In genomic region chr6:24492475-24492874, GRCh38 we compare ENCODE assay signal across 11 cellular contexts. TPM values are rescaled to one million over a fixed set of nuclear protein-coding genes. Genes with fewer than 3 reads are reported as not detected.
A peak's percentile ranks its signal among the peaks of the same experiment; 100 is the strongest.
DNase-seq lines count a peak whose midpoint lies in the region; ATAC-seq and TF ChIP-seq lines count a peak whose summit lies in the region.
"Had no signal": no experiment of that assay in that cellular context is flagged by ENCODE, and none has a peak within 500 bp of the region (broad histone marks: within the 10 kb centered on the region; RNA-seq: fewer than 3 reads in every experiment).

No MANE protein-coding gene starts in this region.

- DNase-seq in activated CD4-positive, alpha-beta T cell treated with anti-CD3 and anti-CD28 coated beads for 36 hours, result peak; percentile 19
- DNase-seq in activated CD4-positive, alpha-beta T cell treated with anti-CD3 and anti-CD28 coated beads, Interleukin-2, amount 10 ng/mL, durations not matched to agents 7 days and 5 days, result no peak
- DNase-seq in LoVo (ENCODE audit: low spot score) (peak; percentile 23), cerebellar cortex (ENCODE audit: low spot score) (peak; percentile 14), progenitor cell of endocrine pancreas (ENCODE audit: low spot score, unreplicated experiment) (no peak), neuronal stem cell (ENCODE audit: low spot score) (no peak)
- DNase-seq: cerebellar nuclear complex; NCI-H226; stimulated activated naive CD4-positive, alpha-beta T cell had no signal

- peaks cover 14% of the 10 kb centered on the region for H3K4me1 Mint-ChIP-seq in activated CD4-positive, alpha-beta T cell treated with anti-CD3 and anti-CD28 coated beads for 36 hours
- peaks cover 17% of the 10 kb centered on the region for H3K4me1 Mint-ChIP-seq in activated CD4-positive, alpha-beta T cell treated with anti-CD3 and anti-CD28 coated beads, Interleukin-2, amount 10 ng/mL, durations not matched to agents 7 days and 5 days
- H3K4me1 Mint-ChIP-seq in progenitor cell of endocrine pancreas (ENCODE audit: low read depth), result peaks cover 5% of the 10 kb centered on the region

- H2BK12ac ChIP-seq in neuronal stem cell (ENCODE audit: low read length), result no peak overlapping the region

- no peak overlapping the region for H3K4me2 ChIP-seq in neuronal stem cell (ENCODE audit: insufficient read depth, low read length, poor library complexity, severe bottlenecking)

- peaks cover 0 to 1% of the 10 kb centered on the region in 2 donors for H3K4me1 ChIP-seq in neuronal stem cell (ENCODE audit: control insufficient read depth in 2 of 2, insufficient read depth in 1 of 2, low read depth in 1 of 2, low read length in 2 of 2)

- H3K4me3 Mint-ChIP-seq in activated CD4-positive, alpha-beta T cell treated with anti-CD3 and anti-CD28 coated beads for 36 hours, result no peak overlapping the region
- H3K4me3 Mint-ChIP-seq in activated CD4-positive, alpha-beta T cell treated with anti-CD3 and anti-CD28 coated beads, Interleukin-2, amount 10 ng/mL, durations not matched to agents 7 days and 5 days, result no peak overlapping the region
- H3K4me3 Mint-ChIP-seq in progenitor cell of endocrine pancreas (ENCODE audit: low read depth), result no peak overlapping the region

- TF ChIP-seq CTCF in progenitor cell of endocrine pancreas (IDR thresholded peaks at IDR 0.05; ENCODE audit: unreplicated experiment), result peak; percentile 46

- no CpG with 5 or more reads among the region's 3 CpGs for WGBS in neuronal stem cell (ENCODE audit: extremely low coverage in 2 of 2, insufficient read length in 2 of 2, insufficient replicate concordance in 1 of 2), 2 donors

- H3K4ac ChIP-seq in neuronal stem cell (ENCODE audit: low read length), result no peak overlapping the region

- H3K27ac Mint-ChIP-seq in activated CD4-positive, alpha-beta T cell treated with anti-CD3 and anti-CD28 coated beads for 36 hours, result no peak overlapping the region
- H3K27ac Mint-ChIP-seq in activated CD4-positive, alpha-beta T cell treated with anti-CD3 and anti-CD28 coated beads, Interleukin-2, amount 10 ng/mL, durations not matched to agents 7 days and 5 days, result no peak overlapping the region
- peak overlapping the region; percentile 71 for H3K27ac Mint-ChIP-seq in progenitor cell of endocrine pancreas

- no peak overlapping the region for H3K4me3 ChIP-seq in neuronal stem cell (ENCODE audit: low read length in 2 of 2)

- H2AK5ac ChIP-seq in neuronal stem cell (ENCODE audit: low read depth, low read length), result no peak overlapping the region

- no peak overlapping the region for H3K18ac ChIP-seq in neuronal stem cell (ENCODE audit: low read length)

- peaks cover 0 to 4% (median 0%) of the 10 kb centered on the region in 3 experiments for H3K27me3 ChIP-seq in neuronal stem cell (ENCODE audit: control insufficient read depth in 3 of 3, insufficient read depth in 3 of 3, low read depth in 1 of 3, low read length in 3 of 3)

- H3K9ac ChIP-seq in neuronal stem cell (ENCODE audit: low read depth, low read length, poor library complexity), result no peak overlapping the region

- no peak overlapping the region for H3K23ac ChIP-seq in neuronal stem cell (ENCODE audit: low read depth, low read length, poor library complexity)

- H3K36me3 Mint-ChIP-seq in activated CD4-positive, alpha-beta T cell treated with anti-CD3 and anti-CD28 coated beads for 36 hours (ENCODE audit: low read depth), result peaks cover 14% of the 10 kb centered on the region
- no peaks in the 10 kb centered on the region for H3K36me3 Mint-ChIP-seq in activated CD4-positive, alpha-beta T cell treated with anti-CD3 and anti-CD28 coated beads, Interleukin-2, amount 10 ng/mL, durations not matched to agents 7 days and 5 days (ENCODE audit: low read depth)
- H3K36me3 Mint-ChIP-seq in progenitor cell of endocrine pancreas (ENCODE audit: insufficient read depth), result peaks cover 8% of the 10 kb centered on the region

- H2BK15ac ChIP-seq in neuronal stem cell (ENCODE audit: low read length), result no peak overlapping the region

- peaks cover 3% of the 10 kb centered on the region for H3K79me1 ChIP-seq in neuronal stem cell (ENCODE audit: low read depth, low read length)

- no peak overlapping the region for H3K27ac ChIP-seq in neuronal stem cell (replicated peaks; ENCODE audit: low read length)

- intact Hi-C loops in activated CD4-positive, alpha-beta T cell treated with anti-CD3 and anti-CD28 coated beads for 36 hours (cut with DNase I, micrococcal nuclease), result no loop called here

- H3K9me3 Mint-ChIP-seq in activated CD4-positive, alpha-beta T cell treated with anti-CD3 and anti-CD28 coated beads for 36 hours (ENCODE audit: low read depth), result peaks cover 5% of the 10 kb centered on the region
- peaks cover 4% of the 10 kb centered on the region for H3K9me3 Mint-ChIP-seq in activated CD4-positive, alpha-beta T cell treated with anti-CD3 and anti-CD28 coated beads, Interleukin-2, amount 10 ng/mL, durations not matched to agents 7 days and 5 days
- H3K9me3 Mint-ChIP-seq in progenitor cell of endocrine pancreas (ENCODE audit: low read depth), result peaks cover 4% of the 10 kb centered on the region

- peaks cover 0 to 7% of the 10 kb centered on the region in 2 donors for H3K36me3 ChIP-seq in neuronal stem cell (replicated peaks in 1 of 2; ENCODE audit: control insufficient read depth in 2 of 2, insufficient read depth in 2 of 2, low read length in 2 of 2)

- no peak overlapping the region for H2BK120ac ChIP-seq in neuronal stem cell (ENCODE audit: low read depth, low read length)

- peaks cover 0 to 4% of the 10 kb centered on the region in 2 donors for H3K9me3 ChIP-seq in neuronal stem cell (replicated peaks in 1 of 2; ENCODE audit: control insufficient read depth in 2 of 2, insufficient read depth in 1 of 2, low read depth in 1 of 2, low read length in 2 of 2)

- no peak overlapping the region for H2BK5ac ChIP-seq in neuronal stem cell (ENCODE audit: low read length)

- no peak overlapping the region for H3K14ac ChIP-seq in neuronal stem cell (ENCODE audit: low read length)

- no peak for ATAC-seq in activated CD4-positive, alpha-beta T cell treated with anti-CD3 and anti-CD28 coated beads for 36 hours
- no peak for ATAC-seq in HG02642 (IDR thresholded peaks at IDR 0.05; ENCODE audit: poor library complexity, unreplicated experiment)
- ATAC-seq in activated CD4-positive, CD25-positive, alpha-beta regulatory T cell treated with anti-CD3 and anti-CD28 coated beads, Interleukin-2, amount 50 U/mL, for 24 hours, result no peak

- H3K27me3 Mint-ChIP-seq in activated CD4-positive, alpha-beta T cell treated with anti-CD3 and anti-CD28 coated beads for 36 hours, result no peaks in the 10 kb centered on the region
- H3K27me3 Mint-ChIP-seq in activated CD4-positive, alpha-beta T cell treated with anti-CD3 and anti-CD28 coated beads, Interleukin-2, amount 10 ng/mL, durations not matched to agents 7 days and 5 days, result no peaks in the 10 kb centered on the region
- H3K27me3 Mint-ChIP-seq in progenitor cell of endocrine pancreas, result peaks cover 3% of the 10 kb centered on the region

- no peak overlapping the region for H4K91ac ChIP-seq in neuronal stem cell (ENCODE audit: low read depth, low read length, poor library complexity)

- H4K8ac ChIP-seq in neuronal stem cell (ENCODE audit: low read depth, low read length), result no peak overlapping the region

- CTCF ChIA-PET in activated CD4-positive, alpha-beta T cell treated with anti-CD3 and anti-CD28 coated beads for 36 hours (lab: Charles Lee), result no interaction called here
- CTCF ChIA-PET in activated CD4-positive, alpha-beta T cell treated with anti-CD3 and anti-CD28 coated beads, Interleukin-2, amount 10 ng/mL, durations not matched to agents 7 days and 5 days (lab: Charles Lee), result interaction anchor here (0.6 to 2.0 kb wide), 2 partner anchors 46 to 55 kb away, joined by 3 to 4 read pairs; no protein-coding TSS in a partner anchor

- no peak overlapping the region for H2AFZ ChIP-seq in neuronal stem cell (ENCODE audit: low read length)

- POLR2A ChIA-PET in activated CD4-positive, alpha-beta T cell treated with anti-CD3 and anti-CD28 coated beads for 36 hours (lab: Charles Lee), result no interaction called here
- POLR2A ChIA-PET in activated CD4-positive, alpha-beta T cell treated with anti-CD3 and anti-CD28 coated beads, Interleukin-2, amount 10 ng/mL, durations not matched to agents 7 days and 5 days (lab: Charles Lee), result no interaction called here

RNA-seq across cellular contexts. Expression of gene ALDH5A1, which starts 2.3 kb away (rescaled TPM):
- total RNA-seq in activated CD4-positive, alpha-beta T cell treated with anti-CD3 and anti-CD28 coated beads for 36 hours, result 10 to 100 TPM; 16.5 to 18.8 TPM
- total RNA-seq in activated CD4-positive, alpha-beta T cell treated with anti-CD3 and anti-CD28 coated beads, Interleukin-2, amount 10 ng/mL, durations not matched to agents 7 days and 5 days, result 1 to 10 TPM; 3.2 to 3.6 TPM
- total RNA-seq in progenitor cell of endocrine pancreas, result 14.5 and 14.6 TPM in 2 replicates
- polyA plus RNA-seq in neuronal stem cell (2013, experiment 1 of 2), result 5.3 TPM
- polyA plus RNA-seq in neuronal stem cell (2013, experiment 2 of 2), result 5.3 TPM

RNA-seq across cellular contexts. Expression of gene GPLD1, which starts 3.1 kb away (rescaled TPM):
- total RNA-seq in activated CD4-positive, alpha-beta T cell treated with anti-CD3 and anti-CD28 coated beads for 36 hours, result under 1 TPM; 0.62 to 0.67 TPM
- under 1 TPM; 0.10 to 0.15 TPM for total RNA-seq in activated CD4-positive, alpha-beta T cell treated with anti-CD3 and anti-CD28 coated beads, Interleukin-2, amount 10 ng/mL, durations not matched to agents 7 days and 5 days
- 6.6 and 7.4 TPM in 2 replicates for total RNA-seq in progenitor cell of endocrine pancreas
- polyA plus RNA-seq in neuronal stem cell (2013, experiment 1 of 2), result 2.0 TPM
- 1.6 TPM for polyA plus RNA-seq in neuronal stem cell (2013, experiment 2 of 2)

Comparison
In these comparisons a context has a peak if more than half of its experiments do, and no peak if none do; other contexts are left out.
1. DNase-seq: peak in activated CD4-positive, alpha-beta T cell treated with anti-CD3 and anti-CD28 coated beads for 36 hours (single experiment), LoVo (single experiment) and cerebellar cortex (single experiment); none in activated CD4-positive, alpha-beta T cell treated with anti-CD3 and anti-CD28 coated beads, Interleukin-2, amount 10 ng/mL, durations not matched to agents 7 days and 5 days (single experiment), progenitor cell of endocrine pancreas (single experiment) and neuronal stem cell (single experiment).